In genomic region chr2:27133195-27133875, GRCh38 we compare ENCODE assay signal across 7 cellular contexts. TPM values are rescaled to one million over a fixed set of nuclear protein-coding genes. Genes with fewer than 3 reads are reported as not detected.
DNase-seq lines count a peak whose midpoint lies in the region; ATAC-seq lines count a peak whose summit lies in the region.

No MANE protein-coding gene starts in this region.

- CTCF ChIA-PET in activated CD4-positive, alpha-beta memory T cell treated with anti-CD3 and anti-CD28 coated beads, Interleukin-2, amount 10 ng/mL, durations not matched to agents 7 days and 5 days (lab: Charles Lee) = interaction anchor here (0.6 to 2.9 kb wide), 18 partner anchors 10 to 172 kb away, joined by 3 to 26 read pairs (median 4); partner anchors contain the start of genes ABHD1, AGBL5, OST4 and TRIM54

- POLR2A ChIA-PET in activated CD4-positive, alpha-beta memory T cell treated with anti-CD3 and anti-CD28 coated beads, Interleukin-2, amount 10 ng/mL, durations not matched to agents 7 days and 5 days (lab: Charles Lee) = interaction anchor here (0.8 to 5.4 kb wide), 11 partner anchors 9 to 295 kb away, joined by 3 to 57 read pairs (median 8); partner anchors contain the start of genes ABHD1, AGBL5, ATRAID and MPV17

- peak overlapping the region; percentile 78 for H3K27ac Mint-ChIP-seq in activated CD4-positive, alpha-beta memory T cell treated with anti-CD3 and anti-CD28 coated beads, Interleukin-2, amount 10 ng/mL, durations not matched to agents 7 days and 5 days

- H3K4me1 Mint-ChIP-seq in activated CD4-positive, alpha-beta memory T cell treated with anti-CD3 and anti-CD28 coated beads, Interleukin-2, amount 10 ng/mL, durations not matched to agents 7 days and 5 days = peaks cover 34% of the 10 kb centered on the region

- H3K27me3 ChIP-seq in HUES6 (ENCODE audit: control insufficient read depth, insufficient read depth, low read length) (peaks cover 3% of the 10 kb centered on the region; the same call in 1 of the 2 replicates), skeletal muscle satellite cell (ENCODE audit: control insufficient read depth, insufficient read depth, low read length) (peaks cover 3% of the 10 kb centered on the region)

- H3K4me3 ChIP-seq in HUES6 (ENCODE audit: low read depth, low read length) = peak overlapping the region; percentile 96
- H3K4me3 ChIP-seq in skeletal muscle satellite cell (ENCODE audit: low read length) = peak overlapping the region; percentile 83

- intact Hi-C loops in left ventricle myocardium superior (cut with micrococcal nuclease) = no loop called here

- peaks cover 43% of the 10 kb centered on the region for H3K36me3 Mint-ChIP-seq in activated CD4-positive, alpha-beta memory T cell treated with anti-CD3 and anti-CD28 coated beads, Interleukin-2, amount 10 ng/mL, durations not matched to agents 7 days and 5 days (ENCODE audit: low read depth)

- H3K9me3 Mint-ChIP-seq in activated CD4-positive, alpha-beta memory T cell treated with anti-CD3 and anti-CD28 coated beads, Interleukin-2, amount 10 ng/mL, durations not matched to agents 7 days and 5 days = no peaks in the 10 kb centered on the region

- peaks cover 37% of the 10 kb centered on the region for H3K36me3 ChIP-seq in HUES6 (ENCODE audit: control insufficient read depth, insufficient read depth, low read length)
- H3K36me3 ChIP-seq in skeletal muscle satellite cell (ENCODE audit: insufficient read depth, low read length) = peaks cover 37% of the 10 kb centered on the region

- peak overlapping the region; percentile 96 for H3K4me3 Mint-ChIP-seq in activated CD4-positive, alpha-beta memory T cell treated with anti-CD3 and anti-CD28 coated beads, Interleukin-2, amount 10 ng/mL, durations not matched to agents 7 days and 5 days

- peak overlapping the region; percentile 77 for H3K9ac ChIP-seq in HUES6 (ENCODE audit: low read length)
- H3K9ac ChIP-seq in skeletal muscle satellite cell (ENCODE audit: low read depth, low read length) = peak overlapping the region; percentile 95

- H3K4me1 ChIP-seq in HUES6 (ENCODE audit: control insufficient read depth, insufficient read depth, low read length) = peaks cover 6% of the 10 kb centered on the region; the same call in 1 of the 2 replicates
- peaks cover 9% of the 10 kb centered on the region for H3K4me1 ChIP-seq in skeletal muscle satellite cell (ENCODE audit: control insufficient read depth, insufficient read depth, low read length)

- H3K9me3 ChIP-seq in HUES6 (ENCODE audit: control insufficient read depth, insufficient read depth, low read depth, low read length) (no peaks in the 10 kb centered on the region), skeletal muscle satellite cell (replicated peaks; ENCODE audit: low read length) (no peaks in the 10 kb centered on the region)

- H3K27ac ChIP-seq in HUES6 (ENCODE audit: low read depth, low read length) = no peak overlapping the region

- no peak for ATAC-seq in left ventricle myocardium superior

- H3K27me3 Mint-ChIP-seq in activated CD4-positive, alpha-beta memory T cell treated with anti-CD3 and anti-CD28 coated beads, Interleukin-2, amount 10 ng/mL, durations not matched to agents 7 days and 5 days = no peaks in the 10 kb centered on the region

- peak overlapping the region; percentile 96 for H3K4me2 ChIP-seq in skeletal muscle satellite cell (ENCODE audit: low read length)

- DNase-seq in activated CD4-positive, alpha-beta memory T cell treated with anti-CD3 and anti-CD28 coated beads, Interleukin-2, amount 10 ng/mL, durations not matched to agents 7 days and 5 days = peak; percentile 41
- DNase-seq in left ventricle myocardium superior (peak; percentile 41), NCI-H446 treated with DMSO at 0.1 percent for 48 hours (lab: John Stamatoyannopoulos, UW) (no peak), HuH-7 (ENCODE audit: low spot score) (no peak), NCI-H526 treated with DMSO at 0.1 percent for 48 hours (lab: John Stamatoyannopoulos, UW) (no peak)

RNA-seq across cellular contexts. Expression of gene PREB, which starts 1.1 kb away (rescaled TPM):
- 10 to 100 TPM; 67.4 to 72.7 TPM for total RNA-seq in activated CD4-positive, alpha-beta memory T cell treated with anti-CD3 and anti-CD28 coated beads, Interleukin-2, amount 10 ng/mL, durations not matched to agents 7 days and 5 days
- total RNA-seq in left ventricle myocardium superior = 51.1 TPM
- 45.9 and 50.7 TPM in 2 replicates for total RNA-seq in skeletal muscle satellite cell (2012; rRNA removed)

RNA-seq across cellular contexts. Expression of gene PRR30, which starts 5.9 kb away (rescaled TPM):
- not detected for total RNA-seq in activated CD4-positive, alpha-beta memory T cell treated with anti-CD3 and anti-CD28 coated beads, Interleukin-2, amount 10 ng/mL, durations not matched to agents 7 days and 5 days
- total RNA-seq in left ventricle myocardium superior = not detected
- not detected in 2 replicates for total RNA-seq in skeletal muscle satellite cell (2012; rRNA removed)

RNA-seq across cellular contexts. Expression of gene ABHD1, which starts 9.7 kb away (rescaled TPM):
- under 1 TPM; 0.13 to 0.20 TPM for total RNA-seq in activated CD4-positive, alpha-beta memory T cell treated with anti-CD3 and anti-CD28 coated beads, Interleukin-2, amount 10 ng/mL, durations not matched to agents 7 days and 5 days
- 2.0 TPM for total RNA-seq in left ventricle myocardium superior
- total RNA-seq in skeletal muscle satellite cell (2012; rRNA removed) = under 0.01 TPM in 1 of 2 replicates, not detected in the other

RNA-seq across cellular contexts. Expression of gene CGREF1, which starts 14.4 kb away (rescaled TPM):
- total RNA-seq in activated CD4-positive, alpha-beta memory T cell treated with anti-CD3 and anti-CD28 coated beads, Interleukin-2, amount 10 ng/mL, durations not matched to agents 7 days and 5 days = 1 to 10 TPM in 1 of 2 experiments, under 1 TPM in 1; 0.75 to 1.2 TPM
- total RNA-seq in left ventricle myocardium superior = 0.87 TPM
- 5.1 and 8.1 TPM in 2 replicates for total RNA-seq in skeletal muscle satellite cell (2012; rRNA removed)

RNA-seq across cellular contexts. Expression of gene TCF23, which starts 15.5 kb away (rescaled TPM):
- total RNA-seq in activated CD4-positive, alpha-beta memory T cell treated with anti-CD3 and anti-CD28 coated beads, Interleukin-2, amount 10 ng/mL, durations not matched to agents 7 days and 5 days = not detected
- 0.10 TPM for total RNA-seq in left ventricle myocardium superior
- total RNA-seq in skeletal muscle satellite cell (2012; rRNA removed) = not detected in 2 replicates

Comparison
In these comparisons a context has a peak if more than half of its experiments do, and no peak if none do; other contexts are left out.
1. DNase-seq: peak in activated CD4-positive, alpha-beta memory T cell treated with anti-CD3 and anti-CD28 coated beads, Interleukin-2, amount 10 ng/mL, durations not matched to agents 7 days and 5 days (single experiment) and left ventricle myocardium superior (single experiment); none in NCI-H446 treated with DMSO at 0.1 percent for 48 hours (single experiment), HuH-7 (single experiment) and NCI-H526 treated with DMSO at 0.1 percent for 48 hours (single experiment).